Comparison of ENCODE assay signal across 4 cellular contexts in genomic region chr18:60422306-60422705, GRCh38. TPM values are rescaled to one million over a fixed set of nuclear protein-coding genes. Genes with fewer than 3 reads are reported as not detected.
"Had no signal": no experiment of that assay in that cellular context is flagged by ENCODE, and none has a peak within 500 bp of the region (broad histone marks: within the 10 kb centered on the region; RNA-seq: fewer than 3 reads in every experiment).

No MANE protein-coding gene starts in this region.

RNA-seq across cellular contexts. Expression of gene MC4R, which starts 49.7 kb away (rescaled TPM):
- total RNA-seq: HepG2, HT-29, HT1080, K562 had no signal
